ENCODE assay signal across 19 cellular contexts in genomic region chr3:191066669-191067068, GRCh38.
A peak's percentile ranks its signal among the peaks of the same experiment; 100 is the strongest.
DNase-seq lines count a peak whose midpoint lies in the region; ATAC-seq, FAIRE-seq and TF ChIP-seq lines count a peak whose summit lies in the region.
"Had no signal": no experiment of that assay in that cellular context is flagged by ENCODE, and none has a peak within 500 bp of the region (broad histone marks: within the 10 kb centered on the region; RNA-seq: fewer than 3 reads in every experiment).

No MANE protein-coding gene starts in this region.

- H3K4me2 ChIP-seq in A549: peak overlapping the region; percentile 52

- H3K4me3 ChIP-seq in A549 (no peak overlapping the region), epithelial cell of proximal tubule (ENCODE audit: low read depth, low read length) (no peak overlapping the region), testis (no peak overlapping the region)
- H3K4me3 ChIP-seq: dorsolateral prefrontal cortex, gastrocnemius medialis, tibial nerve had no signal

- H3K27me3 ChIP-seq in testis: no peaks in the 10 kb centered on the region
- H3K27me3 ChIP-seq: dorsolateral prefrontal cortex, gastrocnemius medialis, tibial nerve had no signal

- H3K36me3 ChIP-seq in testis (ENCODE audit: low read depth, missing control alignments): no peaks in the 10 kb centered on the region
- H3K36me3 ChIP-seq: gastrocnemius medialis, tibial nerve had no signal

- POLR2A ChIA-PET in A549 (lab: Yijun Ruan, JAX): no interaction called here
- POLR2A ChIA-PET in activated CD8-positive, alpha-beta T cell treated with anti-CD3 and anti-CD28 coated beads for 36 hours (lab: Charles Lee): no interaction called here

- TF ChIP-seq POLR2A in A549 (IDR thresholded peaks at IDR 0.05; ENCODE audit: low read length): no peak
- TF ChIP-seq POLR2A in testis (IDR thresholded peaks at IDR 0.05): no peak

- H3K4me1 ChIP-seq in A549: peaks cover 21% of the 10 kb centered on the region
- H3K4me1 ChIP-seq in testis: no peaks in the 10 kb centered on the region
- H3K4me1 ChIP-seq: gastrocnemius medialis, parathyroid adenoma, tibial nerve had no signal

- no peaks in the 10 kb centered on the region for H3K27me3 Mint-ChIP-seq in activated CD8-positive, alpha-beta T cell treated with anti-CD3 and anti-CD28 coated beads for 36 hours
- H3K27me3 Mint-ChIP-seq: activated naive CD8-positive, alpha-beta T cell treated with anti-CD3 and anti-CD28 coated beads, Interleukin-2, amount 10 ng/mL, durations not matched to agents 7 days and 5 days had no signal

- CTCF ChIA-PET in A549 (lab: Yijun Ruan, JAX): no interaction called here
- CTCF ChIA-PET in activated CD8-positive, alpha-beta T cell treated with anti-CD3 and anti-CD28 coated beads for 36 hours (lab: Charles Lee): interaction anchor here (1.0 kb wide), 1 partner anchor 255 kb away, joined by 3 read pairs; no protein-coding TSS in a partner anchor

- no peak for TF ChIP-seq EP300 in A549 (IDR thresholded peaks at IDR 0.05)

- H3K27ac ChIP-seq in A549: peak overlapping the region in 1 of 2 experiments; percentile 35; a peak in 1 of 6 replicates
- H3K27ac ChIP-seq in testis: no peak overlapping the region
- H3K27ac ChIP-seq: dorsolateral prefrontal cortex, gastrocnemius medialis, parathyroid adenoma, tibial nerve had no signal

- no peaks in the 10 kb centered on the region for H3K36me3 Mint-ChIP-seq in activated CD8-positive, alpha-beta T cell treated with anti-CD3 and anti-CD28 coated beads for 36 hours (ENCODE audit: low read depth)
- H3K36me3 Mint-ChIP-seq: activated naive CD8-positive, alpha-beta T cell treated with anti-CD3 and anti-CD28 coated beads, Interleukin-2, amount 10 ng/mL, durations not matched to agents 7 days and 5 days; immature natural killer cell had no signal

- 0% methylated on average over 1 of the region's 1 CpG for WGBS in A549 (ENCODE audit: missing lambda C conversion rate)
- WGBS in testis, 2 donors: 85 to 87% methylated on average over 1 of the region's 1 CpG

- no peak overlapping the region for H3K27ac Mint-ChIP-seq in activated CD8-positive, alpha-beta T cell treated with anti-CD3 and anti-CD28 coated beads for 36 hours
- H3K27ac Mint-ChIP-seq: activated naive CD8-positive, alpha-beta T cell treated with anti-CD3 and anti-CD28 coated beads, Interleukin-2, amount 10 ng/mL, durations not matched to agents 7 days and 5 days; immature natural killer cell had no signal

- no peak overlapping the region for H3K4me3 Mint-ChIP-seq in activated CD8-positive, alpha-beta T cell treated with anti-CD3 and anti-CD28 coated beads for 36 hours
- H3K4me3 Mint-ChIP-seq: activated naive CD8-positive, alpha-beta T cell treated with anti-CD3 and anti-CD28 coated beads, Interleukin-2, amount 10 ng/mL, durations not matched to agents 7 days and 5 days; immature natural killer cell had no signal

- FAIRE-seq in A549 (lab: Jason Lieb, UNC) (no peak), RCC 7860 (lab: Jason Lieb, UNC) (peak; percentile 97)
- FAIRE-seq: D721Med had no signal

- H3K9me3 ChIP-seq in A549: no peaks in the 10 kb centered on the region
- H3K9me3 ChIP-seq in testis: no peaks in the 10 kb centered on the region
- H3K9me3 ChIP-seq: gastrocnemius medialis, tibial nerve had no signal

- peak; percentile 56 to 62; a peak in 3 of 6 replicates for ATAC-seq in A549
- ATAC-seq in HG02763 (IDR thresholded peaks at IDR 0.05; ENCODE audit: unreplicated experiment): no peak
- ATAC-seq in activated CD8-positive, alpha-beta T cell treated with anti-CD3 and anti-CD28 coated beads for 36 hours: no peak
- ATAC-seq: activated CD4-positive, CD25-positive, alpha-beta regulatory T cell treated with anti-CD3 and anti-CD28 coated beads, Interleukin-2, amount 50 U/mL, for 24 hours; gastrocnemius medialis had no signal

- TF ChIP-seq RAD21 in A549 (conservative IDR thresholded peaks at IDR 0.05 in 1 of 2, IDR thresholded peaks at IDR 0.05 in 1 of 2): no peak

- no peak for TF ChIP-seq CTCF in A549 (IDR thresholded peaks at IDR 0.05)
- no peak for TF ChIP-seq CTCF in epithelial cell of proximal tubule (conservative IDR thresholded peaks at IDR 0.05; ENCODE audit: low read depth, low read length)
- TF ChIP-seq CTCF in testis (IDR thresholded peaks at IDR 0.05): no peak
- no peak for TF ChIP-seq CTCF in activated CD8-positive, alpha-beta T cell treated with anti-CD3 and anti-CD28 coated beads for 36 hours (IDR thresholded peaks at IDR 0.05)

- no peaks in the 10 kb centered on the region for H3K9me3 Mint-ChIP-seq in activated CD8-positive, alpha-beta T cell treated with anti-CD3 and anti-CD28 coated beads for 36 hours
- H3K9me3 Mint-ChIP-seq: activated naive CD8-positive, alpha-beta T cell treated with anti-CD3 and anti-CD28 coated beads, Interleukin-2, amount 10 ng/mL, durations not matched to agents 7 days and 5 days had no signal

- H3K4me1 Mint-ChIP-seq in activated CD8-positive, alpha-beta T cell treated with anti-CD3 and anti-CD28 coated beads for 36 hours (ENCODE audit: low read depth): no peaks in the 10 kb centered on the region
- H3K4me1 Mint-ChIP-seq: activated naive CD8-positive, alpha-beta T cell treated with anti-CD3 and anti-CD28 coated beads, Interleukin-2, amount 10 ng/mL, durations not matched to agents 7 days and 5 days; immature natural killer cell had no signal

- intact Hi-C loops in testis (cut with DNase I; ENCODE audit: low total_unique reads): no loop called here
- intact Hi-C loops in activated CD8-positive, alpha-beta T cell treated with anti-CD3 and anti-CD28 coated beads for 36 hours (cut with micrococcal nuclease): no loop called here

- DNase-seq in A549 (ENCODE audit: low read depth in 1 of 2, low spot score in 1 of 2) (peak; percentile 2 to 9), H4 (ENCODE audit: low spot score) (peak; percentile 28), RCC 7860 (ENCODE audit: low spot score) (peak; percentile 70), epithelial cell of proximal tubule (ENCODE audit: low read depth) (peak; percentile 81), testis (no peak)
- no peak for DNase-seq in activated CD4-positive, alpha-beta T cell treated with anti-CD3 and anti-CD28 coated beads for 4 hours
- DNase-seq in activated CD8-positive, alpha-beta T cell treated with anti-CD3 and anti-CD28 coated beads for 36 hours: no peak
- DNase-seq: activated naive CD8-positive, alpha-beta T cell treated with anti-CD3 and anti-CD28 coated beads, Interleukin-2, amount 10 ng/mL, durations not matched to agents 7 days and 5 days; activated T-cell treated with anti-CD3 and anti-CD28 coated beads for 4 hours; dorsolateral prefrontal cortex; gastrocnemius medialis; immature natural killer cell; NCI-H2171 treated with DMSO at 0.1 percent for 48 hours; stimulated activated CD4-positive, alpha-beta T cell treated with anti-CD3 and anti-CD28 coated beads, Interleukin-15, amount 100 ng/mL, for 24 hours had no signal

TF ChIP-seq in A549, 52 proteins besides CTCF, POLR2A, EP300 and RAD21:
- TF ChIP-seq FOSL2 (IDR thresholded peaks at IDR 0.05) (peak; percentile 65; the same call in 1 of the 2 replicates), FOSL2 (CRISPR knock-in tag; IDR thresholded peaks at IDR 0.05) (peak; percentile 83), ZNF302 (CRISPR knock-in tag; IDR thresholded peaks at IDR 0.05) (no peak), PBX3 (IDR thresholded peaks at IDR 0.05) (no peak), JUNB (IDR thresholded peaks at IDR 0.05) (peak; percentile 70)
TF ChIP-seq in A549: peak in this region for 2.

Comparison
In these comparisons a context has a peak if more than half of its experiments do, and no peak if none do; other contexts are left out.
1. ATAC-seq: peak in A549 (2 of 2); none in HG02763 (single experiment) and activated CD8-positive, alpha-beta T cell treated with anti-CD3 and anti-CD28 coated beads for 36 hours (single experiment).
2. DNase-seq: peak in A549 (2 of 2), H4 (single experiment), RCC 7860 (single experiment) and epithelial cell of proximal tubule (single experiment); none in activated CD4-positive, alpha-beta T cell treated with anti-CD3 and anti-CD28 coated beads for 4 hours (0 of 2), testis (single experiment) and activated CD8-positive, alpha-beta T cell treated with anti-CD3 and anti-CD28 coated beads for 36 hours (single experiment).